ENCODE assay signal across 1 cellular context in genomic region chr17:80991645-80992076, GRCh38.
A peak's percentile ranks its signal among the peaks of the same experiment; 100 is the strongest.
TF ChIP-seq lines count a peak whose summit lies in the region.

Gene CHMP6, plus strand, starts transcription at chr17:80991841. Its CDS starts 78 bp downstream, at chr17:80991919.

TF ChIP-seq in HEK293, 187 proteins besides CTCF, POLR2A, EP300 and RAD21 (continued from another document):
- TF ChIP-seq ZSCAN5A (tag by site-specific recombination; IDR thresholded peaks at IDR 0.05) (no peak), ZNF473 (tag by site-specific recombination; IDR thresholded peaks at IDR 0.05) (no peak), KLF1 (tag by site-specific recombination; IDR thresholded peaks at IDR 0.05) (no peak), ZNF449 (tag by site-specific recombination; IDR thresholded peaks at IDR 0.05) (no peak), ZNF239 (tag by site-specific recombination; IDR thresholded peaks at IDR 0.05) (no peak), ZFP69B (tag by site-specific recombination; IDR thresholded peaks at IDR 0.05) (peak; percentile 92), ZBTB48 (tag by site-specific recombination; IDR thresholded peaks at IDR 0.05) (no peak), ZNF488 (tag by site-specific recombination; IDR thresholded peaks at IDR 0.05) (no peak), PBX3 (CRISPR knock-in tag; IDR thresholded peaks at IDR 0.05) (no peak), GLIS1 (tag by site-specific recombination; IDR thresholded peaks at IDR 0.05) (no peak), AEBP2 (tag by site-specific recombination; IDR thresholded peaks at IDR 0.05; ENCODE audit: borderline replicate concordance) (no peak), ZNF544 (tag by site-specific recombination; IDR thresholded peaks at IDR 0.05) (no peak), TRIM28 (IDR thresholded peaks at IDR 0.05; ENCODE audit: borderline replicate concordance, low read length) (no peak)
- TF ChIP-seq, protein P1, sequence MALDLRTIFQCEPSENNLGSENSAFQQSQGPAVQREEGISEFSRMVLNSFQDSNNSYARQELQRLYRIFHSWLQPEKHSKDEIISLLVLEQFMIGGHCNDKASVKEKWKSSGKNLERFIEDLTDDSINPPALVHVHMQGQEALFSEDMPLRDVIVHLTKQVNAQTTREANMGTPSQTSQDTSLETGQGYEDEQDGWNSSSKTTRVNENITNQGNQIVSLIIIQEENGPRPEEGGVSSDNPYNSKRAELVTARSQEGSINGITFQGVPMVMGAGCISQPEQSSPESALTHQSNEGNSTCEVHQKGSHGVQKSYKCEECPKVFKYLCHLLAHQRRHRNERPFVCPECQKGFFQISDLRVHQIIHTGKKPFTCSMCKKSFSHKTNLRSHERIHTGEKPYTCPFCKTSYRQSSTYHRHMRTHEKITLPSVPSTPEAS (tag by site-specific recombination; IDR thresholded peaks at IDR 0.05): no peak
- TF ChIP-seq, protein P2, sequence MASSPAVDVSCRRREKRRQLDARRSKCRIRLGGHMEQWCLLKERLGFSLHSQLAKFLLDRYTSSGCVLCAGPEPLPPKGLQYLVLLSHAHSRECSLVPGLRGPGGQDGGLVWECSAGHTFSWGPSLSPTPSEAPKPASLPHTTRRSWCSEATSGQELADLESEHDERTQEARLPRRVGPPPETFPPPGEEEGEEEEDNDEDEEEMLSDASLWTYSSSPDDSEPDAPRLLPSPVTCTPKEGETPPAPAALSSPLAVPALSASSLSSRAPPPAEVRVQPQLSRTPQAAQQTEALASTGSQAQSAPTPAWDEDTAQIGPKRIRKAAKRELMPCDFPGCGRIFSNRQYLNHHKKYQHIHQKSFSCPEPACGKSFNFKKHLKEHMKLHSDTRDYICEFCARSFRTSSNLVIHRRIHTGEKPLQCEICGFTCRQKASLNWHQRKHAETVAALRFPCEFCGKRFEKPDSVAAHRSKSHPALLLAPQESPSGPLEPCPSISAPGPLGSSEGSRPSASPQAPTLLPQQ (tag by site-specific recombination; IDR thresholded peaks at IDR 0.05): peak; percentile 90
- TF ChIP-seq, protein P3, sequence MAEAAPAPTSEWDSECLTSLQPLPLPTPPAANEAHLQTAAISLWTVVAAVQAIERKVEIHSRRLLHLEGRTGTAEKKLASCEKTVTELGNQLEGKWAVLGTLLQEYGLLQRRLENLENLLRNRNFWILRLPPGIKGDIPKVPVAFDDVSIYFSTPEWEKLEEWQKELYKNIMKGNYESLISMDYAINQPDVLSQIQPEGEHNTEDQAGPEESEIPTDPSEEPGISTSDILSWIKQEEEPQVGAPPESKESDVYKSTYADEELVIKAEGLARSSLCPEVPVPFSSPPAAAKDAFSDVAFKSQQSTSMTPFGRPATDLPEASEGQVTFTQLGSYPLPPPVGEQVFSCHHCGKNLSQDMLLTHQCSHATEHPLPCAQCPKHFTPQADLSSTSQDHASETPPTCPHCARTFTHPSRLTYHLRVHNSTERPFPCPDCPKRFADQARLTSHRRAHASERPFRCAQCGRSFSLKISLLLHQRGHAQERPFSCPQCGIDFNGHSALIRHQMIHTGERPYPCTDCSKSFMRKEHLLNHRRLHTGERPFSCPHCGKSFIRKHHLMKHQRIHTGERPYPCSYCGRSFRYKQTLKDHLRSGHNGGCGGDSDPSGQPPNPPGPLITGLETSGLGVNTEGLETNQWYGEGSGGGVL (tag by site-specific recombination; IDR thresholded peaks at IDR 0.05): no peak
TF ChIP-seq in HEK293: peak in this region for 14.
